10 cellular contexts compared by ENCODE assay signal in the genomic region with DNA sequence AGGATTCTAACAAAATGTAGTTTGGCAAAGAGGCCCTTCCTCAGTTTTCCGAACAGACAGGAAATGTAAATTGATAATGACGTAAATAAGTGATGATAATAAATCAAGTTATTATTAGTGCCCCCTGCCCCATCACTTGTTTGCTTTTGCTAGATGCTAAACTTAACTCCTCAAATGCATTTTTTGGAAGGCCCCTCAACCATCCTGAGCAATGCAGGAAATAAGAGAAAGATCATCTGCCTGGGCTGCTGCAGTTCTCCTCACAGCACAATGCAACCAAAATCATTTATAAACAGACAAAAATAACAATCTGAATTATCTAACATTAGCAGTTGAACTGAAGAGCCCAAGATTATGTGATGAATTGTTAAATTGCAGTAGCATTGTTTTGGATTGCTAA.
DNase-seq lines count a peak whose midpoint lies in the region; ATAC-seq and TF ChIP-seq lines count a peak whose summit lies in the region.
"Had no signal": no experiment of that assay in that cellular context is flagged by ENCODE, and none has a peak within 500 bp of the region (broad histone marks: within the 10 kb centered on the region; RNA-seq: fewer than 3 reads in every experiment).

No MANE protein-coding gene starts in this region.

- H3K4me1 ChIP-seq in ES-I3 (ENCODE audit: insufficient read depth, low read length) (peaks cover 20% of the 10 kb centered on the region; the same call in 1 of the 2 replicates), Loucy (ENCODE audit: insufficient read depth, low read length, poor library complexity, severe bottlenecking) (peaks cover 30% of the 10 kb centered on the region)
- H3K4me1 ChIP-seq: vagina had no signal

- H2AFZ ChIP-seq in Loucy (ENCODE audit: low read length): no peak overlapping the region

- peaks cover 11% of the 10 kb centered on the region for H3K27me3 Mint-ChIP-seq in brain
- H3K27me3 Mint-ChIP-seq in natural killer cell (ENCODE audit: low read depth in 2 of 2): no peaks in the 10 kb centered on the region

- H3K79me2 ChIP-seq in Loucy (ENCODE audit: insufficient read depth, low read length): peaks cover 10% of the 10 kb centered on the region

- H3K9me3 ChIP-seq in ES-I3 (ENCODE audit: control insufficient read depth, insufficient read depth, low read length) (no peaks in the 10 kb centered on the region), Loucy (ENCODE audit: insufficient read depth, low read depth, low read length) (no peaks in the 10 kb centered on the region)
- H3K9me3 ChIP-seq: vagina had no signal

- H3K4me3 ChIP-seq in Loucy (ENCODE audit: low read length, poor library complexity, severe bottlenecking): peak overlapping the region; percentile 74

- no peaks in the 10 kb centered on the region for H3K27me3 ChIP-seq in Loucy (ENCODE audit: insufficient read depth, low read length, poor library complexity, severe bottlenecking)
- H3K27me3 ChIP-seq: vagina had no signal

- peaks cover 50% of the 10 kb centered on the region for H3K4me1 Mint-ChIP-seq in brain
- H3K4me1 Mint-ChIP-seq in natural killer cell: peaks cover 31 to 32% of the 10 kb centered on the region in 2 donors

- no peaks in the 10 kb centered on the region for H3F3A ChIP-seq in Loucy (ENCODE audit: low read depth)

- no peak for DNase-seq in natural killer cell
- no peak for DNase-seq in NCI-H774 (lab: John Stamatoyannopoulos, UW)
- no peak for DNase-seq in anterior cingulate cortex (lab: John Stamatoyannopoulos, UW)
- DNase-seq: activated CD8-positive, alpha-beta memory T cell treated with anti-CD3 and anti-CD28 coated beads, Interleukin-2, amount 50 U/mL, for 48 hours had no signal

- H3K9me2 ChIP-seq in Loucy (replicated peaks; ENCODE audit: low read depth, low read length): no peaks in the 10 kb centered on the region

- peak overlapping the region in 4 of 5 experiments; percentile 10 to 94 (median 73) for H3K27ac Mint-ChIP-seq in brain
- peak overlapping the region; percentile 85 to 87 for H3K27ac Mint-ChIP-seq in natural killer cell

- H3K4me3 Mint-ChIP-seq in brain (peak overlapping the region; percentile 19 to 71 (median 52)), natural killer cell (peak overlapping the region; percentile 94)

- intact Hi-C loops in natural killer cell (cut with micrococcal nuclease): no loop called here

- no peaks in the 10 kb centered on the region for H3K36me3 Mint-ChIP-seq in brain
- no peaks in the 10 kb centered on the region for H3K36me3 Mint-ChIP-seq in natural killer cell

- ATAC-seq in natural killer cell (no peak), GM21825 (IDR thresholded peaks at IDR 0.05; ENCODE audit: unreplicated experiment) (no peak), GM19023 (IDR thresholded peaks at IDR 0.05; ENCODE audit: unreplicated experiment) (no peak)

- no peak for TF ChIP-seq CTCF in Loucy (conservative IDR thresholded peaks at IDR 0.05; ENCODE audit: low read length)
- TF ChIP-seq CTCF in brain (conservative IDR thresholded peaks at IDR 0.05): no peak
- no peak for TF ChIP-seq CTCF in natural killer cell (IDR thresholded peaks at IDR 0.05)

- no peaks in the 10 kb centered on the region for H4K20me1 ChIP-seq in Loucy (ENCODE audit: insufficient read depth, low read length, poor library complexity, severe bottlenecking)

- H3K4me2 ChIP-seq in Loucy (ENCODE audit: low read depth, low read length, poor library complexity, severe bottlenecking): peak overlapping the region; percentile 55

- H3K9me3 Mint-ChIP-seq in brain: peaks cover 0 to 3% (median 0%) of the 10 kb centered on the region in 5 experiments
- no peaks in the 10 kb centered on the region for H3K9me3 Mint-ChIP-seq in natural killer cell

- H3K36me3 ChIP-seq in ES-I3 (ENCODE audit: insufficient read depth, low read length): no peaks in the 10 kb centered on the region
- H3K36me3 ChIP-seq in Loucy (ENCODE audit: insufficient read depth, low read length): no peaks in the 10 kb centered on the region
- H3K36me3 ChIP-seq: vagina had no signal

- H3K9ac ChIP-seq in ES-I3 (ENCODE audit: low read depth, low read length) (peak overlapping the region; percentile 78; the same call in 1 of the 2 replicates), Loucy (ENCODE audit: low read depth, low read length, poor library complexity, severe bottlenecking) (peak overlapping the region; percentile 75)
